ENCODE assay signal across 8 cellular contexts in the genomic region with DNA sequence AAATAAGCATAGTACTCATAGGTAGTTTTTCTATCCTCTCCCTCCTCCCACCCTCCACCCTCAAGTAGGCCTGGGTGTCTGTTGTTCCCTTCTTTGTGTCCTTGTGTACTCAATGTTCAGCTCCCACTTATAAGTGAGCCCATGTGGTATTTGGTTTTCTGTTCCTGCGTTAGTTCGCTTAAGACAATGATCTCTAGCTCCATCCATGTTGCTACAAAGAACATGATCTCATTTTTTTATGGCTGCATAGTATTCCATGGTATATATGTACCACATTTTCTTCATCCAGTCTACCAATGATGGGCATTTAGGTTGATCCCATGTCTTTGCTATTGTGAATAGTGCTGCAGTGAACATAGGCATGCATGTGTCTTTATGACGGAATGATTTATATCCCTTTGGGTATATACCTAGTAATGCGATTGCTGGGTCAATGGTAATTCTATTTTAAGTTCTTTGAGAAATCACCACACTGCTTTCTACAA. TPM values are rescaled to one million over a fixed set of nuclear protein-coding genes. Genes with fewer than 3 reads are reported as not detected.
DNase-seq lines count a peak whose midpoint lies in the region; ATAC-seq, FAIRE-seq and TF ChIP-seq lines count a peak whose summit lies in the region.
"Not testable (repeated sequence)": the region's sequence is repeated elsewhere in the genome, so short reads cannot be mapped to it uniquely, and the experiment has no call there.

No MANE protein-coding gene starts in this region.

- TF ChIP-seq CTCF in GM12865 (IDR thresholded peaks at IDR 0.05; ENCODE audit: insufficient read depth, low read depth, low read length, missing control alignments); OCI-LY7 (conservative IDR thresholded peaks at IDR 0.05; ENCODE audit: low read length); astrocyte (IDR thresholded peaks at IDR 0.05; ENCODE audit: insufficient read depth, low read depth, low read length): not testable (repeated sequence)

- peaks cover 15% of the 10 kb centered on the region for H3K9me3 Mint-ChIP-seq in activated CD4-positive, alpha-beta T cell treated with anti-CD3 and anti-CD28 coated beads, Interleukin-2, amount 10 ng/mL, durations not matched to agents 24 days and 14 days
- H3K9me3 Mint-ChIP-seq in activated T-cell treated with anti-CD3 and anti-CD28 coated beads, Interleukin-2, amount 50 U/mL, for 72 hours = peaks cover 9 to 17% of the 10 kb centered on the region in 2 donors
- not testable (repeated sequence) for H3K9me3 Mint-ChIP-seq in astrocyte (ENCODE audit: unreplicated experiment); natural killer cell treated with Interleukin-12 subunit alpha and Interleukin-12 subunit beta and Interleukin-15 and Interleukin-18, amount 100 ng/mL, for 72 hours
- peaks cover 3 to 10% of the 10 kb centered on the region in 2 donors for H3K9me3 Mint-ChIP-seq in stimulated activated naive B cell treated with anti-CD40 and anti-IgM and Interleukin-4, amounts not matched to agents 10 μg/mL and 1 μg/mL and 100 μg/mL, for 72 hours

- not testable (repeated sequence) for H3K27ac ChIP-seq in BLaER1; astrocyte (ENCODE audit: low read depth, low read length)
- H3K27ac ChIP-seq in OCI-LY7 (ENCODE audit: low read depth, low read length, poor library complexity, severe bottlenecking) = peak overlapping the region; percentile 96

- H3K36me3 ChIP-seq in BLaER1; OCI-LY7 (ENCODE audit: insufficient read depth, low read length); astrocyte (ENCODE audit: insufficient read depth, low read length): not testable (repeated sequence)

- H3K36me3 Mint-ChIP-seq in activated CD4-positive, alpha-beta T cell treated with anti-CD3 and anti-CD28 coated beads, Interleukin-2, amount 10 ng/mL, durations not matched to agents 24 days and 14 days (ENCODE audit: low read depth); astrocyte (ENCODE audit: low read depth, unreplicated experiment): not testable (repeated sequence)
- H3K36me3 Mint-ChIP-seq in activated T-cell treated with anti-CD3 and anti-CD28 coated beads, Interleukin-2, amount 50 U/mL, for 72 hours (ENCODE audit: insufficient read depth in 2 of 2) = peaks cover 4 to 13% of the 10 kb centered on the region in 2 donors
- peaks cover 13% of the 10 kb centered on the region for H3K36me3 Mint-ChIP-seq in natural killer cell treated with Interleukin-12 subunit alpha and Interleukin-12 subunit beta and Interleukin-15 and Interleukin-18, amount 100 ng/mL, for 72 hours
- H3K36me3 Mint-ChIP-seq in stimulated activated naive B cell treated with anti-CD40 and anti-IgM and Interleukin-4, amounts not matched to agents 10 μg/mL and 1 μg/mL and 100 μg/mL, for 72 hours = peaks cover 2 to 14% of the 10 kb centered on the region in 2 donors

- H3K4me1 ChIP-seq in BLaER1 (peaks cover 83% of the 10 kb centered on the region), OCI-LY7 (ENCODE audit: insufficient read depth, low read length, poor library complexity, severe bottlenecking) (peaks cover 94% of the 10 kb centered on the region), astrocyte (ENCODE audit: insufficient read depth, low read length) (peaks cover 16% of the 10 kb centered on the region)

- H3K27me3 Mint-ChIP-seq in activated CD4-positive, alpha-beta T cell treated with anti-CD3 and anti-CD28 coated beads, Interleukin-2, amount 10 ng/mL, durations not matched to agents 24 days and 14 days; astrocyte (ENCODE audit: low read depth, unreplicated experiment); natural killer cell treated with Interleukin-12 subunit alpha and Interleukin-12 subunit beta and Interleukin-15 and Interleukin-18, amount 100 ng/mL, for 72 hours: not testable (repeated sequence)
- peaks cover 25% of the 10 kb centered on the region for H3K27me3 Mint-ChIP-seq in activated T-cell treated with anti-CD3 and anti-CD28 coated beads, Interleukin-2, amount 50 U/mL, for 72 hours (ENCODE audit: low read depth)
- H3K27me3 Mint-ChIP-seq in stimulated activated naive B cell treated with anti-CD40 and anti-IgM and Interleukin-4, amounts not matched to agents 10 μg/mL and 1 μg/mL and 100 μg/mL, for 72 hours = peaks cover 10 to 25% of the 10 kb centered on the region in 2 donors

- not testable (repeated sequence) for H4K20me1 ChIP-seq in BLaER1; OCI-LY7 (ENCODE audit: insufficient read depth, low read length); astrocyte (ENCODE audit: insufficient read depth, low read length)

- CTCF ChIA-PET in OCI-LY7 (lab: Charles Lee; ENCODE audit: unreplicated experiment) = interaction anchor here (0.9 kb wide), 1 partner anchor 25 kb away, joined by 3 read pairs; no protein-coding TSS in a partner anchor

- peak overlapping the region; percentile 76; the same call in 1 of the 2 replicates for H2AFZ ChIP-seq in OCI-LY7 (ENCODE audit: low read length)
- not testable (repeated sequence) for H2AFZ ChIP-seq in astrocyte (ENCODE audit: low read depth, low read length)

- not testable (repeated sequence) for H3K9ac ChIP-seq in BLaER1; astrocyte (ENCODE audit: low read length)

- not testable (repeated sequence) for ATAC-seq in activated T-cell treated with anti-CD3 and anti-CD28 coated beads, Interleukin-2, amount 50 U/mL, for 72 hours (replicated peaks in 1 of 2); natural killer cell treated with Interleukin-12 subunit alpha and Interleukin-12 subunit beta and Interleukin-15 and Interleukin-18, amount 100 ng/mL, for 72 hours; stimulated activated naive B cell treated with anti-CD40 and anti-IgM and Interleukin-4, amounts not matched to agents 10 μg/mL and 1 μg/mL and 100 μg/mL, for 72 hours (replicated peaks)

- peak overlapping the region; percentile 87 for H3K27ac Mint-ChIP-seq in activated CD4-positive, alpha-beta T cell treated with anti-CD3 and anti-CD28 coated beads, Interleukin-2, amount 10 ng/mL, durations not matched to agents 24 days and 14 days
- H3K27ac Mint-ChIP-seq in activated T-cell treated with anti-CD3 and anti-CD28 coated beads, Interleukin-2, amount 50 U/mL, for 72 hours = peak overlapping the region; percentile 68
- peak overlapping the region; percentile 26 for H3K27ac Mint-ChIP-seq in astrocyte (ENCODE audit: unreplicated experiment)
- H3K27ac Mint-ChIP-seq in natural killer cell treated with Interleukin-12 subunit alpha and Interleukin-12 subunit beta and Interleukin-15 and Interleukin-18, amount 100 ng/mL, for 72 hours = peak overlapping the region; percentile 80 to 98
- peak overlapping the region; percentile 84 for H3K27ac Mint-ChIP-seq in stimulated activated naive B cell treated with anti-CD40 and anti-IgM and Interleukin-4, amounts not matched to agents 10 μg/mL and 1 μg/mL and 100 μg/mL, for 72 hours

- peak overlapping the region; percentile 54 for H3K4me3 Mint-ChIP-seq in activated CD4-positive, alpha-beta T cell treated with anti-CD3 and anti-CD28 coated beads, Interleukin-2, amount 10 ng/mL, durations not matched to agents 24 days and 14 days
- H3K4me3 Mint-ChIP-seq in activated T-cell treated with anti-CD3 and anti-CD28 coated beads, Interleukin-2, amount 50 U/mL, for 72 hours = peak overlapping the region; percentile 73 to 76
- not testable (repeated sequence) for H3K4me3 Mint-ChIP-seq in astrocyte (ENCODE audit: unreplicated experiment)
- H3K4me3 Mint-ChIP-seq in natural killer cell treated with Interleukin-12 subunit alpha and Interleukin-12 subunit beta and Interleukin-15 and Interleukin-18, amount 100 ng/mL, for 72 hours = peak overlapping the region; percentile 80
- H3K4me3 Mint-ChIP-seq in stimulated activated naive B cell treated with anti-CD40 and anti-IgM and Interleukin-4, amounts not matched to agents 10 μg/mL and 1 μg/mL and 100 μg/mL, for 72 hours = peak overlapping the region; percentile 6 to 8

- H3K9me2 ChIP-seq in OCI-LY7 (ENCODE audit: insufficient read depth, low read length) = not testable (repeated sequence)

- not testable (repeated sequence) for H3K9me3 ChIP-seq in BLaER1; OCI-LY7 (ENCODE audit: low read length); astrocyte (ENCODE audit: insufficient read depth, low read depth, low read length)

- not testable (repeated sequence) for FAIRE-seq in astrocyte (lab: Jason Lieb, UNC)

- DNase-seq in GM12865 (ENCODE audit: low read depth) = peak; percentile 17
- not testable (repeated sequence) for DNase-seq in OCI-LY7 (ENCODE audit: low spot score); activated CD4-positive, alpha-beta T cell treated with anti-CD3 and anti-CD28 coated beads, Interleukin-2, amount 10 ng/mL, durations not matched to agents 24 days and 14 days; activated T-cell treated with anti-CD3 and anti-CD28 coated beads, Interleukin-2, amount 50 U/mL, for 72 hours; astrocyte (ENCODE audit: low read depth); natural killer cell treated with Interleukin-12 subunit alpha and Interleukin-12 subunit beta and Interleukin-15 and Interleukin-18, amount 100 ng/mL, for 72 hours (ENCODE audit: low spot score); stimulated activated naive B cell treated with anti-CD40 and anti-IgM and Interleukin-4, amounts not matched to agents 10 μg/mL and 1 μg/mL and 100 μg/mL, for 72 hours

- not testable (repeated sequence) for H3K27me3 ChIP-seq in BLaER1; astrocyte (ENCODE audit: insufficient read depth, low read length)

- POLR2A ChIA-PET in OCI-LY7 (lab: Charles Lee) = interaction anchor here (0.9 to 2.3 kb wide), 7 partner anchors 7 to 219 kb away, joined by 3 to 15 read pairs (median 3); no protein-coding TSS in a partner anchor

- H3K4me2 ChIP-seq in BLaER1 = peak overlapping the region; percentile 73
- H3K4me2 ChIP-seq in OCI-LY7 (ENCODE audit: low read length) = peak overlapping the region; percentile 67
- not testable (repeated sequence) for H3K4me2 ChIP-seq in astrocyte (ENCODE audit: low read length)

- intact Hi-C loops in OCI-LY7 (cut with micrococcal nuclease; ENCODE audit: unreplicated experiment) = loop anchor here (5.0 kb wide), 4 partner anchors 58 to 213 kb away; a partner anchor contains a TSS
- intact Hi-C loops in activated CD4-positive, alpha-beta T cell treated with anti-CD3 and anti-CD28 coated beads, Interleukin-2, amount 10 ng/mL, durations not matched to agents 24 days and 14 days (cut with micrococcal nuclease) = loop anchor here (1.0 to 5.0 kb wide), 9 partner anchors 12 to 206 kb away; a partner anchor contains a TSS

- not testable (repeated sequence) for BruUV-seq in OCI-LY7 (replicated peaks; lab: Mats Ljungman, UMichigan)

- H3K4me3 ChIP-seq in BLaER1; astrocyte (ENCODE audit: insufficient read depth, low read depth, low read length): not testable (repeated sequence)
- H3K4me3 ChIP-seq in GM12865 (ENCODE audit: low read depth, low read length) = peak overlapping the region; percentile 45
- H3K4me3 ChIP-seq in OCI-LY7 (ENCODE audit: low read depth, low read length, poor library complexity, severe bottlenecking) = peak overlapping the region; percentile 42

- peaks cover 75% of the 10 kb centered on the region for H3K4me1 Mint-ChIP-seq in activated CD4-positive, alpha-beta T cell treated with anti-CD3 and anti-CD28 coated beads, Interleukin-2, amount 10 ng/mL, durations not matched to agents 24 days and 14 days
- H3K4me1 Mint-ChIP-seq in activated T-cell treated with anti-CD3 and anti-CD28 coated beads, Interleukin-2, amount 50 U/mL, for 72 hours (ENCODE audit: low read depth) = peaks cover 76% of the 10 kb centered on the region
- peaks cover 53% of the 10 kb centered on the region for H3K4me1 Mint-ChIP-seq in astrocyte (ENCODE audit: low read depth, unreplicated experiment)
- H3K4me1 Mint-ChIP-seq in natural killer cell treated with Interleukin-12 subunit alpha and Interleukin-12 subunit beta and Interleukin-15 and Interleukin-18, amount 100 ng/mL, for 72 hours (ENCODE audit: low read depth in 2 of 2) = peaks cover 74 to 80% of the 10 kb centered on the region in 2 donors
- peaks cover 47 to 79% of the 10 kb centered on the region in 2 donors for H3K4me1 Mint-ChIP-seq in stimulated activated naive B cell treated with anti-CD40 and anti-IgM and Interleukin-4, amounts not matched to agents 10 μg/mL and 1 μg/mL and 100 μg/mL, for 72 hours

- H3K79me2 ChIP-seq in OCI-LY7 (ENCODE audit: insufficient read depth, low read depth, low read length); astrocyte (ENCODE audit: insufficient read depth, low read length): not testable (repeated sequence)

RNA-seq across cellular contexts. Expression of a gene that starts 43.6 kb away (rescaled TPM):
- total RNA-seq in OCI-LY7 (2014; rRNA removed; shearing (Covaris generic)) = 12.9 and 13.7 TPM in 2 replicates
- total RNA-seq in OCI-LY7 (2022) = 22.2 and 26.4 TPM in 2 replicates
- 2.2 and 3.1 TPM in 2 replicates for total RNA-seq in activated CD4-positive, alpha-beta T cell treated with anti-CD3 and anti-CD28 coated beads, Interleukin-2, amount 10 ng/mL, durations not matched to agents 24 days and 14 days
- total RNA-seq in activated T-cell treated with anti-CD3 and anti-CD28 coated beads, Interleukin-2, amount 50 U/mL, for 72 hours = 10 to 100 TPM in 1 of 2 donors, 1 to 10 TPM in 1; 5.8 to 16.6 TPM
- 8.6 and 9.4 TPM in 2 replicates for total RNA-seq in astrocyte
- 10 to 100 TPM; 14.1 to 16.2 TPM for total RNA-seq in natural killer cell treated with Interleukin-12 subunit alpha and Interleukin-12 subunit beta and Interleukin-15 and Interleukin-18, amount 100 ng/mL, for 72 hours

Comparison
In these comparisons a context has a peak if more than half of its experiments do, and no peak if none do; other contexts are left out.
1. H3K27ac Mint-ChIP-seq: peak in every context shown above with its lines; median percentile 89 in natural killer cell treated with Interleukin-12 subunit alpha and Interleukin-12 subunit beta and Interleukin-15 and Interleukin-18, amount 100 ng/mL, for 72 hours; 87 in activated CD4-positive, alpha-beta T cell treated with anti-CD3 and anti-CD28 coated beads, Interleukin-2, amount 10 ng/mL, durations not matched to agents 24 days and 14 days; 84 in stimulated activated naive B cell treated with anti-CD40 and anti-IgM and Interleukin-4, amounts not matched to agents 10 μg/mL and 1 μg/mL and 100 μg/mL, for 72 hours; 68 in activated T-cell treated with anti-CD3 and anti-CD28 coated beads, Interleukin-2, amount 50 U/mL, for 72 hours; 26 in astrocyte.